In genomic region chr10:97711640-97712267, GRCh38 we compare ENCODE assay signal across 1 cellular context.
TF ChIP-seq lines count a peak whose summit lies in the region.

No MANE protein-coding gene starts in this region.

TF ChIP-seq in H1, 55 proteins besides CTCF, POLR2A, EP300 and RAD21:
- TF ChIP-seq CTBP2 (IDR thresholded peaks at IDR 0.05; ENCODE audit: borderline replicate concordance, insufficient read depth, insufficient read length, low read length), result no peak
- TF ChIP-seq KDM1A (IDR thresholded peaks at IDR 0.05; ENCODE audit: borderline replicate concordance, low read length), result no peak
- TF ChIP-seq NANOG (IDR thresholded peaks at IDR 0.05; ENCODE audit: insufficient read depth, low read depth, low read length, poor library complexity, severe bottlenecking), result no peak
- TF ChIP-seq TAF7 (optimal IDR thresholded peaks at IDR 0.05; ENCODE audit: borderline replicate concordance, low read depth, low read length), result no peak
- no peak for TF ChIP-seq JUN (IDR thresholded peaks at IDR 0.05; ENCODE audit: low read depth, low read length)
- TF ChIP-seq CBX8 (IDR thresholded peaks at IDR 0.05; ENCODE audit: borderline replicate concordance, low read depth, low read length), result no peak
- TF ChIP-seq SIN3A (conservative IDR thresholded peaks at IDR 0.05 in 1 of 2, IDR thresholded peaks at IDR 0.05 in 1 of 2; ENCODE audit: low read depth in 1 of 2, low read length in 2 of 2), result no peak
- no peak for TF ChIP-seq GABPA (IDR thresholded peaks at IDR 0.05; ENCODE audit: borderline replicate concordance, insufficient read depth, low read length)
- no peak for TF ChIP-seq POU5F1 (IDR thresholded peaks at IDR 0.05; ENCODE audit: low read depth, low read length)
- TF ChIP-seq RBBP5 (IDR thresholded peaks at IDR 0.05; ENCODE audit: borderline replicate concordance, low read depth, low read length), result no peak
- no peak for TF ChIP-seq TEAD4 (IDR thresholded peaks at IDR 0.05; ENCODE audit: low read depth, low read length)
- TF ChIP-seq CHD1 (IDR thresholded peaks at IDR 0.05; ENCODE audit: low read depth, low read length), result no peak
- TF ChIP-seq EGR1 (IDR thresholded peaks at IDR 0.05; ENCODE audit: borderline replicate concordance, low read depth, low read length), result no peak
- no peak for TF ChIP-seq EZH2 (IDR thresholded peaks at IDR 0.05; ENCODE audit: low read depth, low read length, severe bottlenecking)
- no peak for TF ChIP-seq SIRT6 (IDR thresholded peaks at IDR 0.05; ENCODE audit: low read length)
- no peak for TF ChIP-seq RFX5 (IDR thresholded peaks at IDR 0.05; ENCODE audit: borderline replicate concordance, low read depth, low read length)
- TF ChIP-seq MAX (IDR thresholded peaks at IDR 0.05), result no peak
